In genomic region chr10:71334228-71334791, GRCh38 we compare ENCODE assay signal across 22 cellular contexts. TPM values are rescaled to one million over a fixed set of nuclear protein-coding genes. Genes with fewer than 3 reads are reported as not detected.
DNase-seq lines count a peak whose midpoint lies in the region; ATAC-seq and TF ChIP-seq lines count a peak whose summit lies in the region.
"Had no signal": no experiment of that assay in that cellular context is flagged by ENCODE, and none has a peak within 500 bp of the region (broad histone marks: within the 10 kb centered on the region; RNA-seq: fewer than 3 reads in every experiment).

No MANE protein-coding gene starts in this region.

- peaks cover 12 to 67% (median 30%) of the 10 kb centered on the region in 4 donors for H3K4me1 ChIP-seq in stomach
- H3K4me1 ChIP-seq: psoas muscle had no signal

- peaks cover 0 to 43% (median 31%) of the 10 kb centered on the region in 4 donors for H3K36me3 ChIP-seq in stomach
- H3K36me3 ChIP-seq: breast epithelium, SJSA1, transverse colon had no signal

- 51 to 73% (median 58%) methylated on average over 12 of the region's 12 CpGs for WGBS in stomach, 5 donors

- intact Hi-C loops in stomach (cut with DNase I; ENCODE audit: low total_unique reads), result no loop called here

- no peak for TF ChIP-seq CTCF in stomach (IDR thresholded peaks at IDR 0.05)

- H3K9me3 ChIP-seq in stomach, result no peaks in the 10 kb centered on the region
- H3K9me3 ChIP-seq: breast epithelium, lower lobe of right lung, psoas muscle, SJSA1, transverse colon had no signal

- H3K27me3 ChIP-seq in stomach, result no peaks in the 10 kb centered on the region
- H3K27me3 ChIP-seq: breast epithelium, SJSA1, transverse colon had no signal

- H3K4me3 ChIP-seq in stomach, result no peak overlapping the region
- H3K4me3 ChIP-seq: breast epithelium, lower lobe of right lung, psoas muscle, SJSA1, transverse colon had no signal

- no peak for TF ChIP-seq POLR2A in stomach (IDR thresholded peaks at IDR 0.05)

- peak overlapping the region in 4 of 5 donors; percentile 8 to 49 (median 30) for H3K27ac ChIP-seq in stomach
- H3K27ac ChIP-seq: lower lobe of right lung, psoas muscle, SJSA1, transverse colon had no signal

- no peak for TF ChIP-seq EP300 in stomach (IDR thresholded peaks at IDR 0.05)

- ATAC-seq in left lobe of liver, result peak; percentile 72
- no peak for ATAC-seq in HG03460 (IDR thresholded peaks at IDR 0.05; ENCODE audit: unreplicated experiment)
- ATAC-seq: activated CD8-positive, alpha-beta memory T cell treated with anti-CD3 and anti-CD28 coated beads, Interleukin-2, amount 10 ng/mL, durations not matched to agents 7 days and 5 days; activated T-cell treated with anti-CD3 and anti-CD28 coated beads, Interleukin-2, amount 50 U/mL, for 72 hours; HCT116; psoas muscle had no signal

- DNase-seq in NCI-H1092 treated with DMSO at 0.1 percent for 48 hours (lab: John Stamatoyannopoulos, UW), result peak; percentile 12
- DNase-seq in NCI-H1092 (lab: John Stamatoyannopoulos, UW), result no peak
- DNase-seq in NCI-H748 (lab: John Stamatoyannopoulos, UW; ENCODE audit: unreplicated experiment), result peak; percentile 67
- peak; percentile 91 for DNase-seq in left lobe of liver (ENCODE audit: low spot score)
- no peak for DNase-seq in stomach
- no peak for DNase-seq in cerebellar cortex (ENCODE audit: low spot score)
- DNase-seq in cerebellar nuclear complex (lab: John Stamatoyannopoulos, UW), result no peak
- DNase-seq: activated CD4-positive, alpha-beta T cell treated with anti-CD3 and anti-CD28 coated beads, Interleukin-2, amount 50 U/mL, for 1 hour; activated CD8-positive, alpha-beta memory T cell treated with anti-CD3 and anti-CD28 coated beads, Interleukin-2, amount 10 ng/mL, durations not matched to agents 7 days and 5 days; activated naive CD4-positive, alpha-beta T cell treated with anti-CD3 and anti-CD28 coated beads, Interleukin-2, amount 50 U/mL, for 16 hours; activated T-cell treated with anti-CD3 and anti-CD28 coated beads, Interleukin-2, amount 50 U/mL, for 72 hours; cortex of kidney; NCI-H1105 treated with DMSO at 0.1 percent for 48 hours; NCI-H2107; NCI-H524 treated with DMSO at 0.1 percent for 48 hours; psoas muscle; transverse colon had no signal

RNA-seq across cellular contexts. Expression of gene SLC29A3, which starts 15.3 kb away (rescaled TPM):
- total RNA-seq in left lobe of liver (6.4 TPM), stomach (10 to 100 TPM in 1 of 5 donors, 1 to 10 TPM in 2, not detected in 2; 2.8 to 23.7 (median 6.4) TPM)
- 1 to 10 TPM; 2.9 to 4.8 (median 3.7) TPM for polyA plus RNA-seq in stomach

Comparison
In these comparisons a context has a peak if more than half of its experiments do, and no peak if none do; other contexts are left out.
1. DNase-seq: peak in NCI-H1092 treated with DMSO at 0.1 percent for 48 hours (single experiment), NCI-H748 (single experiment) and left lobe of liver (single experiment); none in NCI-H1092 (single experiment), stomach (single experiment), cerebellar cortex (single experiment) and cerebellar nuclear complex (0 of 2).